ENCODE assay signal across 26 cellular contexts in the genomic region with DNA sequence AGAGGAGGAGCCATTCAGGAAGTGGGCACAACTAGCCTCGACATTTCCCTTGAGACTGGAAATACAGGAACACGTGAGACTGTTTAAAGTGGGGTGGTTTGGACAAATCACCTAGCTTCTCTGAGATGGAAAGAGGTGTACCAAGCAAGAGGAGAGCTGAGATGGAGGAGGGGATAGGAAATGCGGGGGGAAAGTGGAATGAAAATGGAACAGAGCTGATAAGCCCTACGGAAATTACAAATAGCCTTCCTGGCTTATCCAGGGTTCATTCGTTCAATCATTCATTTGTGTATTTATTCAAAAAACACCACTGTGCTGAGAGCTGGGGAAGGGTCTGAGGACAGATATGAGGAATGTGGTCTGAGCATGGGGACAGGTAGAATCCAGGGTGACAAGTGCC.
DNase-seq lines count a peak whose midpoint lies in the region; ATAC-seq, FAIRE-seq and TF ChIP-seq lines count a peak whose summit lies in the region.
"Had no signal": no experiment of that assay in that cellular context is flagged by ENCODE, and none has a peak within 500 bp of the region (broad histone marks: within the 10 kb centered on the region; RNA-seq: fewer than 3 reads in every experiment).

No MANE protein-coding gene starts in this region.

- H3K27me3 ChIP-seq in endothelial cell of umbilical vein (ENCODE audit: control insufficient read depth in 2 of 2, insufficient read depth in 2 of 2, low read length in 2 of 2): no peaks in the 10 kb centered on the region
- peaks cover 0 to 7% (median 3%) of the 10 kb centered on the region in 7 donors for H3K27me3 ChIP-seq in heart right ventricle
- H3K27me3 ChIP-seq: BE2C, BLaER1 had no signal

- peaks cover 7% of the 10 kb centered on the region for H3K4me1 ChIP-seq in endothelial cell of umbilical vein (ENCODE audit: control insufficient read depth, extremely low read depth, insufficient read depth, low read length)
- H3K4me1 ChIP-seq in heart right ventricle: peaks cover 0 to 7% (median 4%) of the 10 kb centered on the region in 9 donors
- H3K4me1 ChIP-seq: BE2C had no signal

- H3K36me3 ChIP-seq in endothelial cell of umbilical vein (ENCODE audit: control insufficient read depth in 2 of 2, extremely low read depth in 1 of 2, insufficient read depth in 2 of 2, low read length in 2 of 2) (no peaks in the 10 kb centered on the region), heart right ventricle (no peaks in the 10 kb centered on the region)
- H3K36me3 ChIP-seq: BE2C, BLaER1 had no signal

- ATAC-seq in heart right ventricle: no peak
- ATAC-seq: GM12878 had no signal

- H3K9me3 ChIP-seq in endothelial cell of umbilical vein (replicated peaks; ENCODE audit: control insufficient read depth, insufficient read depth, low read length): no peaks in the 10 kb centered on the region
- no peaks in the 10 kb centered on the region for H3K9me3 ChIP-seq in heart right ventricle
- H3K9me3 ChIP-seq: BE2C, BLaER1 had no signal

- H3K27me3 Mint-ChIP-seq in progenitor cell of endocrine pancreas: peaks cover 14% of the 10 kb centered on the region
- H3K27me3 Mint-ChIP-seq: CD4-positive, CD25-positive, alpha-beta regulatory T cell had no signal

- H3K27ac ChIP-seq in endothelial cell of umbilical vein (ENCODE audit: insufficient read depth, low read depth, low read length): no peak overlapping the region
- no peak overlapping the region for H3K27ac ChIP-seq in heart right ventricle
- H3K27ac ChIP-seq: BLaER1 had no signal

- no peak for TF ChIP-seq POLR2A in endothelial cell of umbilical vein (IDR thresholded peaks at IDR 0.05; ENCODE audit: low read depth, low read length)

- dilution Hi-C loops in endothelial cell of umbilical vein (cut with MboI; ENCODE audit: extremely low pct_ligation_motif_present, low sequenced_read_pairs): no loop called here

- intact Hi-C loops in endothelial cell of umbilical vein (cut with micrococcal nuclease) (no loop called here), heart right ventricle (cut with DNase I) (no loop called here)

- no peaks in the 10 kb centered on the region for H3K79me2 ChIP-seq in endothelial cell of umbilical vein (ENCODE audit: control insufficient read depth, insufficient read depth, low read length)

- H3K4me1 Mint-ChIP-seq in progenitor cell of endocrine pancreas (ENCODE audit: low read depth): no peaks in the 10 kb centered on the region
- H3K4me1 Mint-ChIP-seq: CD14-positive monocyte had no signal

- H3K4me2 ChIP-seq in endothelial cell of umbilical vein (ENCODE audit: insufficient read depth, low read length): no peak overlapping the region
- H3K4me2 ChIP-seq: BLaER1 had no signal

- peak overlapping the region; percentile 18 for H3K27ac Mint-ChIP-seq in progenitor cell of endocrine pancreas
- H3K27ac Mint-ChIP-seq: CD14-positive monocyte; CD4-positive, alpha-beta memory T cell had no signal

- H3K4me3 ChIP-seq in endothelial cell of umbilical vein (replicated peaks in 1 of 3; ENCODE audit: insufficient read depth in 1 of 3, low read depth in 1 of 3, low read length in 3 of 3) (no peak overlapping the region), heart right ventricle (no peak overlapping the region)
- H3K4me3 ChIP-seq: BLaER1, GM12878 had no signal

- peak; percentile 30 for DNase-seq in endothelial cell of umbilical vein (ENCODE audit: low read depth, low spot score)
- DNase-seq in progenitor cell of endocrine pancreas (ENCODE audit: low spot score, unreplicated experiment): no peak
- DNase-seq in HPDE6-E6E7 (ENCODE audit: extremely low spot score): no peak
- DNase-seq in heart right ventricle: no peak
- DNase-seq in NCI-H345 (lab: John Stamatoyannopoulos, UW): no peak
- DNase-seq: 8988T; ACHN; BE2C; C1 segment of cervical spinal cord; CD4-positive, alpha-beta memory T cell; CD4-positive, CD25-positive, alpha-beta regulatory T cell; CD8-positive, alpha-beta memory T cell; COR-L47; DMS 273 treated with DMSO at 0.1 percent for 48 hours; DMS153; DMS53; DMS79; DND-41; EL; GDM1 had no signal

- H3K36me3 Mint-ChIP-seq in progenitor cell of endocrine pancreas (ENCODE audit: insufficient read depth): no peaks in the 10 kb centered on the region
- H3K36me3 Mint-ChIP-seq: CD14-positive monocyte; CD4-positive, alpha-beta memory T cell; CD4-positive, CD25-positive, alpha-beta regulatory T cell; CD8-positive, alpha-beta memory T cell had no signal

- no peak overlapping the region for H3K4me3 Mint-ChIP-seq in progenitor cell of endocrine pancreas (ENCODE audit: low read depth)
- H3K4me3 Mint-ChIP-seq: CD14-positive monocyte; CD4-positive, alpha-beta memory T cell; CD4-positive, CD25-positive, alpha-beta regulatory T cell had no signal

- H3K9me1 ChIP-seq in endothelial cell of umbilical vein (replicated peaks; ENCODE audit: control insufficient read depth, extremely low read depth, insufficient read depth, low read length): no peaks in the 10 kb centered on the region

- TF ChIP-seq CTCF in endothelial cell of umbilical vein (IDR thresholded peaks at IDR 0.05; ENCODE audit: extremely low read depth in 1 of 2, insufficient read depth in 1 of 2, low read depth in 1 of 2, low read length in 2 of 2) (no peak), progenitor cell of endocrine pancreas (IDR thresholded peaks at IDR 0.05; ENCODE audit: unreplicated experiment) (no peak), heart right ventricle (IDR thresholded peaks at IDR 0.05) (no peak)

- no peak overlapping the region for H2AFZ ChIP-seq in endothelial cell of umbilical vein (ENCODE audit: low read depth, low read length)

- H3K9ac ChIP-seq in endothelial cell of umbilical vein (replicated peaks; ENCODE audit: extremely low read depth, insufficient read depth, low read length): no peak overlapping the region
- H3K9ac ChIP-seq: BLaER1 had no signal

- no peak for FAIRE-seq in endothelial cell of umbilical vein (lab: Jason Lieb, UNC)
- FAIRE-seq: A204.1, GM12878, GM12892, GM18507 had no signal

- POLR2A ChIA-PET in endothelial cell of umbilical vein (lab: Charles Lee): no interaction called here

- WGBS in heart right ventricle, 2 donors: 43 to 50% methylated on average over 5 of the region's 5 CpGs

- no peaks in the 10 kb centered on the region for H4K20me1 ChIP-seq in endothelial cell of umbilical vein (replicated peaks; ENCODE audit: control insufficient read depth, extremely low read depth, insufficient read depth, low read length)
- H4K20me1 ChIP-seq: BLaER1 had no signal

- H3K9me3 Mint-ChIP-seq in progenitor cell of endocrine pancreas (ENCODE audit: low read depth): no peaks in the 10 kb centered on the region
- H3K9me3 Mint-ChIP-seq: CD4-positive, alpha-beta memory T cell; CD8-positive, alpha-beta memory T cell had no signal

- CTCF ChIA-PET in endothelial cell of umbilical vein (lab: Charles Lee): interaction anchor here (0.8 to 1.8 kb wide), 4 partner anchors 10 to 64 kb away, joined by 3 to 8 read pairs (median 3); partner anchors contain the start of gene ASIC2

- no TSS peak for BruUV-seq in endothelial cell of umbilical vein (replicated peaks; lab: Mats Ljungman, UMichigan)

TF ChIP-seq in endothelial cell of umbilical vein, 7 proteins besides CTCF, POLR2A, EP300 and RAD21:
- TF ChIP-seq, protein P1, sequence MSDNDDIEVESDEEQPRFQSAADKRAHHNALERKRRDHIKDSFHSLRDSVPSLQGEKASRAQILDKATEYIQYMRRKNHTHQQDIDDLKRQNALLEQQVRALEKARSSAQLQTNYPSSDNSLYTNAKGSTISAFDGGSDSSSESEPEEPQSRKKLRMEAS (IDR thresholded peaks at IDR 0.05; ENCODE audit: insufficient read depth, insufficient read length): no peak
- peak; percentile 70 for TF ChIP-seq GATA2 (IDR thresholded peaks at IDR 0.05; ENCODE audit: insufficient read depth, insufficient read length, low read depth, low read length)
